Comparison of ENCODE assay signal across 18 cellular contexts in genomic region chr1:153953859-153954365, GRCh38. TPM values are rescaled to one million over a fixed set of nuclear protein-coding genes. Genes with fewer than 3 reads are reported as not detected.
A peak's percentile ranks its signal among the peaks of the same experiment; 100 is the strongest.
DNase-seq lines count a peak whose midpoint lies in the region; ATAC-seq and TF ChIP-seq lines count a peak whose summit lies in the region.
"Had no signal": no experiment of that assay in that cellular context is flagged by ENCODE, and none has a peak within 500 bp of the region (broad histone marks: within the 10 kb centered on the region; RNA-seq: fewer than 3 reads in every experiment).

No MANE protein-coding gene starts in this region.

- peak overlapping the region; percentile 33 for H3K27ac ChIP-seq in hepatocyte
- H3K27ac ChIP-seq: brain microvascular endothelial cell, HL-60, KMS-11, prostate gland, uterus had no signal

- peaks cover 38% of the 10 kb centered on the region for H3K4me1 Mint-ChIP-seq in activated T-cell treated with anti-CD3 and anti-CD28 coated beads, Interleukin-2, amount 50 U/mL, for 72 hours (ENCODE audit: low read depth)
- H3K4me1 Mint-ChIP-seq in activated CD4-positive, alpha-beta memory T cell treated with anti-CD3 and anti-CD28 coated beads, Interleukin-2, amount 10 ng/mL, durations not matched to agents 7 days and 5 days: peaks cover 37% of the 10 kb centered on the region
- H3K4me1 Mint-ChIP-seq in progenitor cell of endocrine pancreas (ENCODE audit: low read depth): peaks cover 22% of the 10 kb centered on the region

- peak overlapping the region; percentile 13 for H3K27ac Mint-ChIP-seq in activated T-cell treated with anti-CD3 and anti-CD28 coated beads, Interleukin-2, amount 50 U/mL, for 72 hours
- peak overlapping the region; percentile 44 for H3K27ac Mint-ChIP-seq in activated CD4-positive, alpha-beta memory T cell treated with anti-CD3 and anti-CD28 coated beads, Interleukin-2, amount 10 ng/mL, durations not matched to agents 7 days and 5 days
- peak overlapping the region; percentile 12 for H3K27ac Mint-ChIP-seq in progenitor cell of endocrine pancreas

- H3K9me2 ChIP-seq in hepatocyte (replicated peaks; ENCODE audit: insufficient read depth): no peaks in the 10 kb centered on the region

- H3K9me3 Mint-ChIP-seq in activated T-cell treated with anti-CD3 and anti-CD28 coated beads, Interleukin-2, amount 50 U/mL, for 72 hours: no peaks in the 10 kb centered on the region
- no peaks in the 10 kb centered on the region for H3K9me3 Mint-ChIP-seq in activated CD4-positive, alpha-beta memory T cell treated with anti-CD3 and anti-CD28 coated beads, Interleukin-2, amount 10 ng/mL, durations not matched to agents 7 days and 5 days
- no peaks in the 10 kb centered on the region for H3K9me3 Mint-ChIP-seq in progenitor cell of endocrine pancreas (ENCODE audit: low read depth)
- H3K9me3 Mint-ChIP-seq: stimulated activated naive CD8-positive, alpha-beta T cell treated with anti-CD3 and anti-CD28 coated beads, Interleukin-15, amount 100 ng/mL, for 72 hours had no signal

- ATAC-seq in activated T-cell treated with anti-CD3 and anti-CD28 coated beads, Interleukin-2, amount 50 U/mL, for 72 hours (replicated peaks in 1 of 2): no peak
- ATAC-seq: left cardiac atrium; mucosa of descending colon; stimulated activated naive CD8-positive, alpha-beta T cell treated with anti-CD3 and anti-CD28 coated beads, Interleukin-15, amount 100 ng/mL, for 72 hours had no signal

- WGBS in hepatocyte (ENCODE audit: low lambda C conversion rate, missing lambda C conversion rate): 66% methylated on average over 4 of the region's 4 CpGs

- peaks cover 55% of the 10 kb centered on the region for H3K79me2 ChIP-seq in hepatocyte

- H3K27me3 Mint-ChIP-seq in activated T-cell treated with anti-CD3 and anti-CD28 coated beads, Interleukin-2, amount 50 U/mL, for 72 hours (ENCODE audit: low read depth): no peaks in the 10 kb centered on the region
- H3K27me3 Mint-ChIP-seq in activated CD4-positive, alpha-beta memory T cell treated with anti-CD3 and anti-CD28 coated beads, Interleukin-2, amount 10 ng/mL, durations not matched to agents 7 days and 5 days: no peaks in the 10 kb centered on the region
- H3K27me3 Mint-ChIP-seq in progenitor cell of endocrine pancreas: no peaks in the 10 kb centered on the region
- H3K27me3 Mint-ChIP-seq: stimulated activated naive CD8-positive, alpha-beta T cell treated with anti-CD3 and anti-CD28 coated beads, Interleukin-15, amount 100 ng/mL, for 72 hours had no signal

- peak overlapping the region; percentile 12 for H3K4me2 ChIP-seq in hepatocyte
- H3K4me2 ChIP-seq: KMS-11 had no signal

- no peaks in the 10 kb centered on the region for H3K36me3 ChIP-seq in hepatocyte (replicated peaks; ENCODE audit: insufficient read depth, low read depth)
- H3K36me3 ChIP-seq: uterus had no signal

- H3K36me3 Mint-ChIP-seq in activated T-cell treated with anti-CD3 and anti-CD28 coated beads, Interleukin-2, amount 50 U/mL, for 72 hours (ENCODE audit: insufficient read depth in 2 of 2): peaks cover 18 to 19% of the 10 kb centered on the region in 2 donors
- peaks cover 61% of the 10 kb centered on the region for H3K36me3 Mint-ChIP-seq in activated CD4-positive, alpha-beta memory T cell treated with anti-CD3 and anti-CD28 coated beads, Interleukin-2, amount 10 ng/mL, durations not matched to agents 7 days and 5 days (ENCODE audit: low read depth)
- peaks cover 8% of the 10 kb centered on the region for H3K36me3 Mint-ChIP-seq in progenitor cell of endocrine pancreas (ENCODE audit: insufficient read depth)

- H2AFZ ChIP-seq in hepatocyte: no peak overlapping the region

- H3K9me3 ChIP-seq in hepatocyte (ENCODE audit: low read depth): no peaks in the 10 kb centered on the region
- H3K9me3 ChIP-seq: mucosa of descending colon, prostate gland, uterus had no signal

- POLR2A ChIA-PET in activated CD4-positive, alpha-beta memory T cell treated with anti-CD3 and anti-CD28 coated beads, Interleukin-2, amount 10 ng/mL, durations not matched to agents 7 days and 5 days (lab: Charles Lee): interaction anchor here (0.6 to 7.3 kb wide), 5 partner anchors 8 to 36 kb away, joined by 3 to 112 read pairs (median 3); partner anchors contain the start of genes CREB3L4, DENND4B and SLC39A1

- DNase-seq in activated T-cell treated with anti-CD3 and anti-CD28 coated beads, Interleukin-2, amount 50 U/mL, for 72 hours: no peak
- DNase-seq in activated T-cell treated with anti-CD3 and anti-CD28 coated beads for 4 hours (no peak), hepatocyte (ENCODE audit: low spot score) (peak; percentile 62), progenitor cell of endocrine pancreas (ENCODE audit: low spot score, unreplicated experiment) (no peak), C1 segment of cervical spinal cord (lab: John Stamatoyannopoulos, UW) (no peak), NCI-H1048 (lab: John Stamatoyannopoulos, UW) (no peak)
- no peak for DNase-seq in activated CD4-positive, alpha-beta memory T cell treated with anti-CD3 and anti-CD28 coated beads, Interleukin-2, amount 10 ng/mL, durations not matched to agents 7 days and 5 days
- no peak for DNase-seq in activated effector memory CD4-positive, alpha-beta T cell treated with Interleukin-2 at 50 U/mL for 16 hours
- DNase-seq: brain microvascular endothelial cell; hippocampal formation; left cardiac atrium; mucosa of descending colon; NCI-H1417; stimulated activated naive CD8-positive, alpha-beta T cell treated with anti-CD3 and anti-CD28 coated beads, Interleukin-15, amount 100 ng/mL, for 72 hours; uterus had no signal

- H3K4me3 Mint-ChIP-seq in activated T-cell treated with anti-CD3 and anti-CD28 coated beads, Interleukin-2, amount 50 U/mL, for 72 hours: peak overlapping the region; percentile 39 to 58
- no peak overlapping the region for H3K4me3 Mint-ChIP-seq in activated CD4-positive, alpha-beta memory T cell treated with anti-CD3 and anti-CD28 coated beads, Interleukin-2, amount 10 ng/mL, durations not matched to agents 7 days and 5 days
- H3K4me3 Mint-ChIP-seq in progenitor cell of endocrine pancreas (ENCODE audit: low read depth): no peak overlapping the region

- peaks cover 40% of the 10 kb centered on the region for H4K20me1 ChIP-seq in hepatocyte (ENCODE audit: insufficient read depth, poor library complexity, severe bottlenecking)

- CTCF ChIA-PET in activated CD4-positive, alpha-beta memory T cell treated with anti-CD3 and anti-CD28 coated beads, Interleukin-2, amount 10 ng/mL, durations not matched to agents 7 days and 5 days (lab: Charles Lee): interaction anchor here (1.1 to 6.0 kb wide), 2 partner anchors 8 to 33 kb away, joined by 3 to 51 read pairs; partner anchors contain the start of genes DENND4B and RAB13

- H3K4me1 ChIP-seq in hepatocyte (ENCODE audit: insufficient read depth): peaks cover 15% of the 10 kb centered on the region
- H3K4me1 ChIP-seq: prostate gland had no signal

- no peak overlapping the region for H3K4me3 ChIP-seq in hepatocyte
- H3K4me3 ChIP-seq: mucosa of descending colon, prostate gland, uterus had no signal

- TF ChIP-seq CTCF in hepatocyte (IDR thresholded peaks at IDR 0.05; ENCODE audit: poor library complexity): no peak
- TF ChIP-seq CTCF in progenitor cell of endocrine pancreas (IDR thresholded peaks at IDR 0.05; ENCODE audit: unreplicated experiment): no peak

- no peaks in the 10 kb centered on the region for H3K27me3 ChIP-seq in hepatocyte
- H3K27me3 ChIP-seq: brain microvascular endothelial cell, uterus had no signal

RNA-seq across cellular contexts. Expression of gene CRTC2, which starts 4.5 kb away (rescaled TPM):
- total RNA-seq in activated T-cell treated with anti-CD3 and anti-CD28 coated beads, Interleukin-2, amount 50 U/mL, for 72 hours: 100 to 1,000 TPM; 107 to 121 TPM
- 100 to 1,000 TPM; 107 TPM for total RNA-seq in activated CD4-positive, alpha-beta memory T cell treated with anti-CD3 and anti-CD28 coated beads, Interleukin-2, amount 10 ng/mL, durations not matched to agents 7 days and 5 days
- 7.6 and 10.5 TPM in 2 replicates for total RNA-seq in hepatocyte
- 27.1 and 28.0 TPM in 2 replicates for polyA plus RNA-seq in hepatocyte
- 40.9 and 41.9 TPM in 2 replicates for total RNA-seq in progenitor cell of endocrine pancreas

RNA-seq across cellular contexts. Expression of gene DENND4B, which starts 7.4 kb away (rescaled TPM):
- 100 to 1,000 TPM; 105 to 108 TPM for total RNA-seq in activated T-cell treated with anti-CD3 and anti-CD28 coated beads, Interleukin-2, amount 50 U/mL, for 72 hours
- 100 to 1,000 TPM; 159 to 166 TPM for total RNA-seq in activated CD4-positive, alpha-beta memory T cell treated with anti-CD3 and anti-CD28 coated beads, Interleukin-2, amount 10 ng/mL, durations not matched to agents 7 days and 5 days
- total RNA-seq in hepatocyte: 8.8 and 15.4 TPM in 2 replicates
- 22.3 and 30.6 TPM in 2 replicates for polyA plus RNA-seq in hepatocyte
- 84.7 and 93.4 TPM in 2 replicates for total RNA-seq in progenitor cell of endocrine pancreas

RNA-seq across cellular contexts. Expression of gene SLC39A1, which starts 9.4 kb away (rescaled TPM):
- 10 to 100 TPM; 86.5 to 90.7 TPM for total RNA-seq in activated T-cell treated with anti-CD3 and anti-CD28 coated beads, Interleukin-2, amount 50 U/mL, for 72 hours
- 10 to 100 TPM; 42.5 to 42.6 TPM for total RNA-seq in activated CD4-positive, alpha-beta memory T cell treated with anti-CD3 and anti-CD28 coated beads, Interleukin-2, amount 10 ng/mL, durations not matched to agents 7 days and 5 days
- total RNA-seq in hepatocyte (141 and 158 TPM in 2 replicates), progenitor cell of endocrine pancreas (70.6 and 75.4 TPM in 2 replicates)
- polyA plus RNA-seq in hepatocyte: 163 and 174 TPM in 2 replicates

RNA-seq across cellular contexts. Expression of gene CREB3L4, which starts 13.8 kb away (rescaled TPM):
- 10 to 100 TPM; 13.7 to 13.9 TPM for total RNA-seq in activated T-cell treated with anti-CD3 and anti-CD28 coated beads, Interleukin-2, amount 50 U/mL, for 72 hours
- 1 to 10 TPM; 7.0 to 8.4 TPM for total RNA-seq in activated CD4-positive, alpha-beta memory T cell treated with anti-CD3 and anti-CD28 coated beads, Interleukin-2, amount 10 ng/mL, durations not matched to agents 7 days and 5 days
- 10.9 and 15.1 TPM in 2 replicates for total RNA-seq in hepatocyte
- 8.6 and 16.6 TPM in 2 replicates for polyA plus RNA-seq in hepatocyte
- total RNA-seq in progenitor cell of endocrine pancreas: 36.6 and 41.7 TPM in 2 replicates

RNA-seq across cellular contexts. Expression of gene JTB, which starts 23.6 kb away (rescaled TPM):
- 100 to 1,000 TPM; 130 to 133 TPM for total RNA-seq in activated T-cell treated with anti-CD3 and anti-CD28 coated beads, Interleukin-2, amount 50 U/mL, for 72 hours
- total RNA-seq in activated CD4-positive, alpha-beta memory T cell treated with anti-CD3 and anti-CD28 coated beads, Interleukin-2, amount 10 ng/mL, durations not matched to agents 7 days and 5 days: 100 to 1,000 TPM; 120 to 127 TPM
- 213 and 240 TPM in 2 replicates for total RNA-seq in hepatocyte
- 215 and 217 TPM in 2 replicates for polyA plus RNA-seq in hepatocyte
- total RNA-seq in progenitor cell of endocrine pancreas: 75.0 and 76.5 TPM in 2 replicates

Comparison
In these comparisons a context has a peak if more than half of its experiments do, and no peak if none do; other contexts are left out.
1. H3K4me3 Mint-ChIP-seq: peak in activated T-cell treated with anti-CD3 and anti-CD28 coated beads, Interleukin-2, amount 50 U/mL, for 72 hours (2 of 2); none in activated CD4-positive, alpha-beta memory T cell treated with anti-CD3 and anti-CD28 coated beads, Interleukin-2, amount 10 ng/mL, durations not matched to agents 7 days and 5 days (single experiment) and progenitor cell of endocrine pancreas (single experiment).
2. Peak in every context shown above with its lines, with median percentiles within 50 percentile points of each other: H3K27ac Mint-ChIP-seq.